In genomic region chr5:123088031-123088805, GRCh38 we compare ENCODE assay signal across 1 cellular context.
TF ChIP-seq lines count a peak whose summit lies in the region.

No MANE protein-coding gene starts in this region.

TF ChIP-seq in WTC11, 78 proteins besides CTCF, POLR2A, EP300 and RAD21 (continued from another document):
- TF ChIP-seq ERG (CRISPR knock-in tag; IDR thresholded peaks at IDR 0.05) (no peak), ATF2 (CRISPR knock-in tag; IDR thresholded peaks at IDR 0.05; ENCODE audit: borderline replicate concordance, low read depth) (no peak)
